ENCODE assay signal across 16 cellular contexts in genomic region chr6:88367248-88367647, GRCh38.
"Had no signal": no experiment of that assay in that cellular context is flagged by ENCODE, and none has a peak within 500 bp of the region (broad histone marks: within the 10 kb centered on the region; RNA-seq: fewer than 3 reads in every experiment).

No MANE protein-coding gene starts in this region.

- H3K4me1 Mint-ChIP-seq: activated CD4-positive, alpha-beta T cell treated with anti-CD3 and anti-CD28 coated beads, Interleukin-2, amount 10 ng/mL, durations not matched to agents 7 days and 5 days; activated naive CD8-positive, alpha-beta T cell treated with anti-CD3 and anti-CD28 coated beads, Interleukin-2, amount 10 ng/mL, durations not matched to agents 7 days and 5 days; naive thymus-derived CD8-positive, alpha-beta T cell had no signal

- H3K9me3 ChIP-seq: neutrophil, transverse colon had no signal

- H3K36me3 ChIP-seq: transverse colon had no signal

- DNase-seq: activated CD4-positive, alpha-beta T cell treated with anti-CD3 and anti-CD28 coated beads, Interleukin-2, amount 10 ng/mL, durations not matched to agents 7 days and 5 days; activated CD4-positive, CD25-positive, alpha-beta regulatory T cell; activated CD8-positive, alpha-beta memory T cell treated with anti-CD3 and anti-CD28 coated beads for 24 hours; activated naive CD8-positive, alpha-beta T cell treated with anti-CD3 and anti-CD28 coated beads, Interleukin-2, amount 10 ng/mL, durations not matched to agents 7 days and 5 days; aorta; hypothalamus; left ventricle myocardium superior; naive thymus-derived CD8-positive, alpha-beta T cell; stimulated activated CD4-positive, alpha-beta T cell treated with anti-CD3 and anti-CD28 coated beads, Interleukin-2, amount 100 ng/mL, for 48 hours; transverse colon had no signal

- H3K27me3 Mint-ChIP-seq: activated CD4-positive, alpha-beta T cell treated with anti-CD3 and anti-CD28 coated beads, Interleukin-2, amount 10 ng/mL, durations not matched to agents 7 days and 5 days; activated naive CD8-positive, alpha-beta T cell treated with anti-CD3 and anti-CD28 coated beads, Interleukin-2, amount 10 ng/mL, durations not matched to agents 7 days and 5 days had no signal

- H3K9me3 Mint-ChIP-seq: activated CD4-positive, alpha-beta T cell treated with anti-CD3 and anti-CD28 coated beads, Interleukin-2, amount 10 ng/mL, durations not matched to agents 7 days and 5 days; activated naive CD8-positive, alpha-beta T cell treated with anti-CD3 and anti-CD28 coated beads, Interleukin-2, amount 10 ng/mL, durations not matched to agents 7 days and 5 days; activated T-helper 1 cell treated with anti-CD3 and anti-CD28 coated beads, Interleukin-12 subunit alpha, Interleukin-12 subunit beta, Interleukin-2, Interleukin-4 antibody, amounts not matched to agents 30 ng/mL and 10 ng/mL and 1 ng/mL, durations not matched to agents 14 hours and 24 hours and 36 hours; memory B cell; stimulated activated memory B cell treated with anti-CD40 and anti-IgM and Interleukin-4, amounts not matched to agents 10 μg/mL and 1 μg/mL and 100 μg/mL, for 72 hours had no signal

- H2AFZ ChIP-seq: parathyroid adenoma had no signal

- H3K27me3 ChIP-seq: neutrophil, transverse colon had no signal

- ATAC-seq: left ventricle myocardium superior; naive thymus-derived CD8-positive, alpha-beta T cell; stimulated activated memory B cell treated with anti-CD40 and anti-IgM and Interleukin-4, amounts not matched to agents 10 μg/mL and 1 μg/mL and 100 μg/mL, for 72 hours had no signal

- H3K27ac ChIP-seq: neutrophil, parathyroid adenoma, transverse colon had no signal

- H3K4me3 ChIP-seq: transverse colon had no signal

- H3K4me3 Mint-ChIP-seq: activated CD4-positive, alpha-beta T cell treated with anti-CD3 and anti-CD28 coated beads, Interleukin-2, amount 10 ng/mL, durations not matched to agents 7 days and 5 days; activated naive CD8-positive, alpha-beta T cell treated with anti-CD3 and anti-CD28 coated beads, Interleukin-2, amount 10 ng/mL, durations not matched to agents 7 days and 5 days; activated T-helper 1 cell treated with anti-CD3 and anti-CD28 coated beads, Interleukin-12 subunit alpha, Interleukin-12 subunit beta, Interleukin-2, Interleukin-4 antibody, amounts not matched to agents 30 ng/mL and 10 ng/mL and 1 ng/mL, durations not matched to agents 14 hours and 24 hours and 36 hours; memory B cell; naive thymus-derived CD8-positive, alpha-beta T cell; stimulated activated memory B cell treated with anti-CD40 and anti-IgM and Interleukin-4, amounts not matched to agents 10 μg/mL and 1 μg/mL and 100 μg/mL, for 72 hours had no signal

- H3K9ac ChIP-seq: parathyroid adenoma had no signal

- FAIRE-seq: colon had no signal

- H3K4me1 ChIP-seq: parathyroid adenoma, transverse colon had no signal

- H3K79me2 ChIP-seq: parathyroid adenoma had no signal

- H3K36me3 Mint-ChIP-seq: activated naive CD8-positive, alpha-beta T cell treated with anti-CD3 and anti-CD28 coated beads, Interleukin-2, amount 10 ng/mL, durations not matched to agents 7 days and 5 days; memory B cell; naive thymus-derived CD8-positive, alpha-beta T cell; stimulated activated memory B cell treated with anti-CD40 and anti-IgM and Interleukin-4, amounts not matched to agents 10 μg/mL and 1 μg/mL and 100 μg/mL, for 72 hours had no signal

- H3K27ac Mint-ChIP-seq: activated CD4-positive, alpha-beta T cell treated with anti-CD3 and anti-CD28 coated beads, Interleukin-2, amount 10 ng/mL, durations not matched to agents 7 days and 5 days; activated naive CD8-positive, alpha-beta T cell treated with anti-CD3 and anti-CD28 coated beads, Interleukin-2, amount 10 ng/mL, durations not matched to agents 7 days and 5 days; activated T-helper 1 cell treated with anti-CD3 and anti-CD28 coated beads, Interleukin-12 subunit alpha, Interleukin-12 subunit beta, Interleukin-2, Interleukin-4 antibody, amounts not matched to agents 30 ng/mL and 10 ng/mL and 1 ng/mL, durations not matched to agents 14 hours and 24 hours and 36 hours; memory B cell; naive thymus-derived CD8-positive, alpha-beta T cell; stimulated activated memory B cell treated with anti-CD40 and anti-IgM and Interleukin-4, amounts not matched to agents 10 μg/mL and 1 μg/mL and 100 μg/mL, for 72 hours had no signal
